17 cellular contexts compared by ENCODE assay signal in genomic region chr7:125506331-125506730, GRCh38.
A peak's percentile ranks its signal among the peaks of the same experiment; 100 is the strongest.
DNase-seq lines count a peak whose midpoint lies in the region; ATAC-seq and TF ChIP-seq lines count a peak whose summit lies in the region.
"Had no signal": no experiment of that assay in that cellular context is flagged by ENCODE, and none has a peak within 500 bp of the region (broad histone marks: within the 10 kb centered on the region; RNA-seq: fewer than 3 reads in every experiment).

No MANE protein-coding gene starts in this region.

- H3K36me3 ChIP-seq in endodermal cell (ENCODE audit: control insufficient read depth, insufficient read depth, low read length): no peaks in the 10 kb centered on the region
- H3K36me3 ChIP-seq: HAP-1 had no signal

- peaks cover 27% of the 10 kb centered on the region for H3K4me1 ChIP-seq in endodermal cell (ENCODE audit: control insufficient read depth, insufficient read depth, low read length)
- H3K4me1 ChIP-seq: HAP-1 had no signal

- H3K27me3 Mint-ChIP-seq in endodermal cell (ENCODE audit: insufficient read depth) (no peaks in the 10 kb centered on the region), nephron progenitor cell (ENCODE audit: low read depth, poor library complexity) (no peaks in the 10 kb centered on the region)
- H3K27me3 Mint-ChIP-seq: B cell; CD4-positive, CD25-positive, alpha-beta regulatory T cell; CD8-positive, alpha-beta memory T cell had no signal

- no peak overlapping the region for H3K9ac ChIP-seq in endodermal cell (ENCODE audit: extremely low read depth, low read length, poor library complexity, severe bottlenecking)

- no peak overlapping the region for H3K4me3 ChIP-seq in endodermal cell (ENCODE audit: low read length)
- H3K4me3 ChIP-seq: HAP-1 had no signal

- H3K27ac Mint-ChIP-seq in endodermal cell: no peak overlapping the region
- no peak overlapping the region for H3K27ac Mint-ChIP-seq in nephron progenitor cell
- H3K27ac Mint-ChIP-seq: B cell; CD4-positive, CD25-positive, alpha-beta regulatory T cell; CD8-positive, alpha-beta memory T cell had no signal

- H3K27me3 ChIP-seq in endodermal cell (ENCODE audit: control insufficient read depth, insufficient read depth, low read length, poor library complexity, severe bottlenecking): no peaks in the 10 kb centered on the region

- H3K36me3 Mint-ChIP-seq in endodermal cell (ENCODE audit: low read depth) (no peaks in the 10 kb centered on the region), nephron progenitor cell (ENCODE audit: low read depth) (no peaks in the 10 kb centered on the region)
- H3K36me3 Mint-ChIP-seq: CD4-positive, CD25-positive, alpha-beta regulatory T cell had no signal

- 77% methylated on average over 4 of the region's 4 CpGs; no CpG with 5 or more reads in 1 of the 2 experiments for WGBS in endodermal cell (ENCODE audit: insufficient coverage in 1 of 2, insufficient read length in 1 of 2), 2 experiments

- H3K4me1 Mint-ChIP-seq in endodermal cell (peaks cover 35% of the 10 kb centered on the region), nephron progenitor cell (no peaks in the 10 kb centered on the region)
- H3K4me1 Mint-ChIP-seq: B cell; CD4-positive, CD25-positive, alpha-beta regulatory T cell; CD8-positive, alpha-beta memory T cell had no signal

- no peak for TF ChIP-seq CTCF in endodermal cell (conservative IDR thresholded peaks at IDR 0.05)
- no peak for TF ChIP-seq CTCF in nephron progenitor cell (IDR thresholded peaks at IDR 0.05)

- H3K27ac ChIP-seq in endodermal cell (ENCODE audit: low read depth, low read length): no peak overlapping the region

- DNase-seq in NCI-H510A (lab: John Stamatoyannopoulos, UW) (peak; percentile 2), NCI-H510A treated with DMSO at 0.1 percent for 48 hours (lab: John Stamatoyannopoulos, UW) (no peak), endodermal cell (peak; percentile 57), nephron progenitor cell (peak; percentile 4), retina (no peak)
- DNase-seq: 8988T; C1 segment of cervical spinal cord; CD4-positive, CD25-positive, alpha-beta regulatory T cell; CD8-positive, alpha-beta memory T cell; COR-L47; DMS 273 treated with DMSO at 0.1 percent for 48 hours; DMS79; GF-D8 had no signal

- ATAC-seq in esophagus mucosa (no peak), GM21825 (IDR thresholded peaks at IDR 0.05; ENCODE audit: unreplicated experiment) (no peak)

- H3K4me3 Mint-ChIP-seq in endodermal cell (no peak overlapping the region), nephron progenitor cell (no peak overlapping the region)
- H3K4me3 Mint-ChIP-seq: B cell; CD4-positive, CD25-positive, alpha-beta regulatory T cell; CD8-positive, alpha-beta memory T cell had no signal

- peaks cover 7% of the 10 kb centered on the region for H3K9me3 ChIP-seq in endodermal cell (ENCODE audit: control insufficient read depth, low read length)
- H3K9me3 ChIP-seq: HAP-1 had no signal

- H3K9me3 Mint-ChIP-seq in endodermal cell (peaks cover 3% of the 10 kb centered on the region), nephron progenitor cell (no peaks in the 10 kb centered on the region)

Comparison
In these comparisons a context has a peak if more than half of its experiments do, and no peak if none do; other contexts are left out.
1. DNase-seq: peak in NCI-H510A (single experiment), endodermal cell (single experiment) and nephron progenitor cell (single experiment); none in NCI-H510A treated with DMSO at 0.1 percent for 48 hours (single experiment) and retina (single experiment).